Comparison of ENCODE assay signal across 1 cellular context in the genomic region with DNA sequence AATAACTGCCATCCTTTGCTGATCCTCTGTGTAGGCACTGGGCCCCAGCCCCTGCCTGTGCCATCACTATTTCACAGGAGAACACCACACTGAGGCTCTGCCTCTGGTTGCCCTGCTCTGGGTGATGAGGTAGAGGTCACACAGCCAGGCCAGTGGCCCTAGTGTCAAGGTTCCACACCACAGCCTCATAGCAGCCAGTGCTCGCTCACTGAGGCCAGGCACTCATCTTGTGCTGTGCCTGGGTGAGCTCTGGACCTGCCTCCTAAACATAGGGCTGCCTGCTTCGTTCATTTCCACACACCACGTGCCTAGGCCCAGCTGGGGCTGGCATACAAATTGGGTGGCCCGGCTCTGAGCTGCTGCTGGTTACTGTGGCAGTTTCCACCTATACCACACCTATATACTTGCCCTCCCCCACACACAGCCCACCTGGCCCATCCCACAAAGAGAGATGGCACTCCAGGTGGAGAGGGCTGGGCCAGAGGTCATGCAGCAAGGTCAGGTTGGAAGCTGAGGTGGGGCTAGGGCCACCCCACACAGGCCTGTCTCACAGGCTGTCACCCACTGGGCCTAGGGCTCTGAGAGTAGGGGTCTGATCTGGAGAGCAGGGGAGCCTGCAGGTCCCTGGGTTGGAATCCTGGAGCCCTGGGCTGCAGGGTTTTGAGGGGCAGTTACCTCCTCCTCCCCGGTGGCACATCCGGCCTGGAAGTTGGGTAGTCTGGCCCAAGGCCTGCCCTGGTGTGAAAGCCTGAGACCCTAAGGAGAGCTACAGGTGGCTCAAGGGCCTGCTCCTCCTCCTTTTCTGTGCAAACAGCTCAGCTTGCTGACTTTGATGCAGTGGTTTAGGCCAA.
TF ChIP-seq lines count a peak whose summit lies in the region.

No MANE protein-coding gene starts in this region.

TF ChIP-seq in GM23338, 12 proteins besides CTCF, POLR2A, EP300 and RAD21:
- TF ChIP-seq, protein P1, sequence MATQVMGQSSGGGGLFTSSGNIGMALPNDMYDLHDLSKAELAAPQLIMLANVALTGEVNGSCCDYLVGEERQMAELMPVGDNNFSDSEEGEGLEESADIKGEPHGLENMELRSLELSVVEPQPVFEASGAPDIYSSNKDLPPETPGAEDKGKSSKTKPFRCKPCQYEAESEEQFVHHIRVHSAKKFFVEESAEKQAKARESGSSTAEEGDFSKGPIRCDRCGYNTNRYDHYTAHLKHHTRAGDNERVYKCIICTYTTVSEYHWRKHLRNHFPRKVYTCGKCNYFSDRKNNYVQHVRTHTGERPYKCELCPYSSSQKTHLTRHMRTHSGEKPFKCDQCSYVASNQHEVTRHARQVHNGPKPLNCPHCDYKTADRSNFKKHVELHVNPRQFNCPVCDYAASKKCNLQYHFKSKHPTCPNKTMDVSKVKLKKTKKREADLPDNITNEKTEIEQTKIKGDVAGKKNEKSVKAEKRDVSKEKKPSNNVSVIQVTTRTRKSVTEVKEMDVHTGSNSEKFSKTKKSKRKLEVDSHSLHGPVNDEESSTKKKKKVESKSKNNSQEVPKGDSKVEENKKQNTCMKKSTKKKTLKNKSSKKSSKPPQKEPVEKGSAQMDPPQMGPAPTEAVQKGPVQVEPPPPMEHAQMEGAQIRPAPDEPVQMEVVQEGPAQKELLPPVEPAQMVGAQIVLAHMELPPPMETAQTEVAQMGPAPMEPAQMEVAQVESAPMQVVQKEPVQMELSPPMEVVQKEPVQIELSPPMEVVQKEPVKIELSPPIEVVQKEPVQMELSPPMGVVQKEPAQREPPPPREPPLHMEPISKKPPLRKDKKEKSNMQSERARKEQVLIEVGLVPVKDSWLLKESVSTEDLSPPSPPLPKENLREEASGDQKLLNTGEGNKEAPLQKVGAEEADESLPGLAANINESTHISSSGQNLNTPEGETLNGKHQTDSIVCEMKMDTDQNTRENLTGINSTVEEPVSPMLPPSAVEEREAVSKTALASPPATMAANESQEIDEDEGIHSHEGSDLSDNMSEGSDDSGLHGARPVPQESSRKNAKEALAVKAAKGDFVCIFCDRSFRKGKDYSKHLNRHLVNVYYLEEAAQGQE (IDR thresholded peaks at IDR 0.05; ENCODE audit: unreplicated experiment): no peak
- TF ChIP-seq, protein P2, sequence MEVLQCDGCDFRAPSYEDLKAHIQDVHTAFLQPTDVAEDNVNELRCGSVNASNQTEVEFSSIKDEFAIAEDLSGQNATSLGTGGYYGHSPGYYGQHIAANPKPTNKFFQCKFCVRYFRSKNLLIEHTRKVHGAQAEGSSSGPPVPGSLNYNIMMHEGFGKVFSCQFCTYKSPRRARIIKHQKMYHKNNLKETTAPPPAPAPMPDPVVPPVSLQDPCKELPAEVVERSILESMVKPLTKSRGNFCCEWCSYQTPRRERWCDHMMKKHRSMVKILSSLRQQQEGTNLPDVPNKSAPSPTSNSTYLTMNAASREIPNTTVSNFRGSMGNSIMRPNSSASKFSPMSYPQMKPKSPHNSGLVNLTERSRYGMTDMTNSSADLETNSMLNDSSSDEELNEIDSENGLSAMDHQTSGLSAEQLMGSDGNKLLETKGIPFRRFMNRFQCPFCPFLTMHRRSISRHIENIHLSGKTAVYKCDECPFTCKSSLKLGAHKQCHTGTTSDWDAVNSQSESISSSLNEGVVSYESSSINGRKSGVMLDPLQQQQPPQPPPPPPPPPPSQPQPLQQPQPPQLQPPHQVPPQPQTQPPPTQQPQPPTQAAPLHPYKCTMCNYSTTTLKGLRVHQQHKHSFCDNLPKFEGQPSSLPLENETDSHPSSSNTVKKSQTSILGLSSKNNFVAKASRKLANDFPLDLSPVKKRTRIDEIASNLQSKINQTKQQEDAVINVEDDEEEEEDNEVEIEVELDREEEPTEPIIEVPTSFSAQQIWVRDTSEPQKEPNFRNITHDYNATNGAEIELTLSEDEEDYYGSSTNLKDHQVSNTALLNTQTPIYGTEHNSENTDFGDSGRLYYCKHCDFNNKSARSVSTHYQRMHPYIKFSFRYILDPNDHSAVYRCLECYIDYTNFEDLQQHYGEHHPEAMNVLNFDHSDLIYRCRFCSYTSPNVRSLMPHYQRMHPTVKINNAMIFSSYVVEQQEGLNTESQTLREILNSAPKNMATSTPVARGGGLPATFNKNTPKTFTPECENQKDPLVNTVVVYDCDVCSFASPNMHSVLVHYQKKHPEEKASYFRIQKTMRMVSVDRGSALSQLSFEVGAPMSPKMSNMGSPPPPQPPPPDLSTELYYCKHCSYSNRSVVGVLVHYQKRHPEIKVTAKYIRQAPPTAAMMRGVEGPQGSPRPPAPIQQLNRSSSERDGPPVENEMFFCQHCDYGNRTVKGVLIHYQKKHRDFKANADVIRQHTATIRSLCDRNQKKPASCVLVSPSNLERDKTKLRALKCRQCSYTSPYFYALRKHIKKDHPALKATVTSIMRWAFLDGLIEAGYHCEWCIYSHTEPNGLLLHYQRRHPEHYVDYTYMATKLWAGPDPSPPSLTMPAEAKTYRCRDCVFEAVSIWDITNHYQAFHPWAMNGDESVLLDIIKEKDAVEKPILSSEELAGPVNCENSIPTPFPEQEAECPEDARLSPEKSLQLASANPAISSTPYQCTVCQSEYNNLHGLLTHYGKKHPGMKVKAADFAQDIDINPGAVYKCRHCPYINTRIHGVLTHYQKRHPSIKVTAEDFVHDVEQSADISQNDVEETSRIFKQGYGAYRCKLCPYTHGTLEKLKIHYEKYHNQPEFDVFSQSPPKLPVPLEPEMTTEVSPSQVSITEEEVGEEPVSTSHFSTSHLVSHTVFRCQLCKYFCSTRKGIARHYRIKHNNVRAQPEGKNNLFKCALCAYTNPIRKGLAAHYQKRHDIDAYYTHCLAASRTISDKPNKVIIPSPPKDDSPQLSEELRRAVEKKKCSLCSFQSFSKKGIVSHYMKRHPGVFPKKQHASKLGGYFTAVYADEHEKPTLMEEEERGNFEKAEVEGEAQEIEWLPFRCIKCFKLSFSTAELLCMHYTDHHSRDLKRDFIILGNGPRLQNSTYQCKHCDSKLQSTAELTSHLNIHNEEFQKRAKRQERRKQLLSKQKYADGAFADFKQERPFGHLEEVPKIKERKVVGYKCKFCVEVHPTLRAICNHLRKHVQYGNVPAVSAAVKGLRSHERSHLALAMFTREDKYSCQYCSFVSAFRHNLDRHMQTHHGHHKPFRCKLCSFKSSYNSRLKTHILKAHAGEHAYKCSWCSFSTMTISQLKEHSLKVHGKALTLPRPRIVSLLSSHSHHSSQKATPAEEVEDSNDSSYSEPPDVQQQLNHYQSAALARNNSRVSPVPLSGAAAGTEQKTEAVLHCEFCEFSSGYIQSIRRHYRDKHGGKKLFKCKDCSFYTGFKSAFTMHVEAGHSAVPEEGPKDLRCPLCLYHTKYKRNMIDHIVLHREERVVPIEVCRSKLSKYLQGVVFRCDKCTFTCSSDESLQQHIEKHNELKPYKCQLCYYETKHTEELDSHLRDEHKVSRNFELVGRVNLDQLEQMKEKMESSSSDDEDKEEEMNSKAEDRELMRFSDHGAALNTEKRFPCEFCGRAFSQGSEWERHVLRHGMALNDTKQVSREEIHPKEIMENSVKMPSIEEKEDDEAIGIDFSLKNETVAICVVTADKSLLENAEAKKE (CRISPR knock-in tag; IDR thresholded peaks at IDR 0.05): no peak
- TF ChIP-seq EZH2phosphoT487 (IDR thresholded peaks at IDR 0.05; ENCODE audit: unreplicated experiment) (no peak), CREB1 (CRISPR knock-in tag; IDR thresholded peaks at IDR 0.05; ENCODE audit: low read depth) (no peak)
